35 cellular contexts compared by ENCODE assay signal in the genomic region with DNA sequence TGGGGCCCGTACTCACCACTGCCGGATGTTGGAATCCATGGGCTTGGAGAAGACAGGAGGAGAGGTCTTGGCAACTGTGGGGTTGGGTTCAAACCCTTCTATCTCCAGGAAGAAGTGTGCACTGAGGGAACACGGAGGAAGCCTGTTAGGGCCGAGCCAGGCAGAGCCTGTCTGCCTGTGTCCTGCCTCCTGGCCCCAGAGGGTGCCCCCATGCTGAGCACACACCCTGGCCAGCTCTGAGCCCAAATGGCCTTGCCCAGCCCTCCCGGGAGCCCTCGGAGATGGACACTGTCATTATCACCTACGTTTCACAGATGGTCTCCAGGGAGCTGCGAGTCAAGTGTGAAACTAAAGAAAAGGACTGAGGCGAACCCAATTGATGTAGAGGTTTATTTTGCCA. TPM values are rescaled to one million over a fixed set of nuclear protein-coding genes. Genes with fewer than 3 reads are reported as not detected.
"Had no signal": no experiment of that assay in that cellular context is flagged by ENCODE, and none has a peak within 500 bp of the region (broad histone marks: within the 10 kb centered on the region; RNA-seq: fewer than 3 reads in every experiment).

No MANE protein-coding gene starts in this region.

- H3K27ac Mint-ChIP-seq: activated B cell treated with CpG ODN at 0.5 μM for 24 hours; activated CD4-positive, alpha-beta memory T cell treated with anti-CD3 and anti-CD28 coated beads for 36 hours; activated CD4-positive, alpha-beta T cell treated with anti-CD3 and anti-CD28 coated beads, Interleukin-2, amount 10 ng/mL, durations not matched to agents 24 days and 14 days; activated CD8-positive, alpha-beta memory T cell treated with anti-CD3 and anti-CD28 coated beads, Interleukin-2, amount 10 ng/mL, durations not matched to agents 7 days and 5 days; activated CD8-positive, alpha-beta T cell treated with anti-CD3 and anti-CD28 coated beads, Interleukin-2, amount 10 ng/mL, durations not matched to agents 7 days and 5 days; activated naive CD4-positive, alpha-beta T cell treated with anti-CD3 and anti-CD28 coated beads for 36 hours; activated naive CD4-positive, alpha-beta T cell treated with anti-CD3 and anti-CD28 coated beads, Interleukin-2, amount 50 U/mL, for 24 hours; activated naive CD8-positive, alpha-beta T cell treated with anti-CD3 and anti-CD28 coated beads for 36 hours; activated naive CD8-positive, alpha-beta T cell treated with anti-CD3 and anti-CD28 coated beads, Interleukin-2, amount 50 U/mL, for 24 hours; activated T-helper 1 cell treated with anti-CD3 and anti-CD28 coated beads, Interleukin-12 subunit alpha, Interleukin-12 subunit beta, Interleukin-2, Interleukin-4 antibody, amounts not matched to agents 30 ng/mL and 10 ng/mL and 1 ng/mL, durations not matched to agents 14 hours and 24 hours and 36 hours; activated T-helper 2 cell treated with anti-CD3 and anti-CD28 coated beads, Interferon-gamma antibody, Interleukin-2, Interleukin-4, amounts not matched to agents 10 μg/mL and 5 μg/mL and 100 μg/mL, durations not matched to agents 14 hours and 24 hours and 36 hours; effector memory CD8-positive, alpha-beta T cell; T-cell; T-helper 1 cell treated with Interleukin-12 subunit alpha and Interleukin-12 subunit beta and Interleukin-4 antibody, amounts not matched to agents 30 μg/mL and 1 μg/mL, for 36 hours had no signal

- H3K36me3 ChIP-seq: adrenal gland, esophagus squamous epithelium, gastroesophageal sphincter, WERI-Rb-1 had no signal

- H3K4me1 ChIP-seq: adrenal gland, body of pancreas, esophagus squamous epithelium, gastroesophageal sphincter had no signal

- ATAC-seq: activated CD4-positive, CD25-positive, alpha-beta regulatory T cell treated with anti-CD3 and anti-CD28 coated beads, Interleukin-2, amount 50 U/mL, for 24 hours; activated CD8-positive, alpha-beta memory T cell treated with anti-CD3 and anti-CD28 coated beads, Interleukin-2, amount 10 ng/mL, durations not matched to agents 7 days and 5 days; activated CD8-positive, alpha-beta T cell treated with anti-CD3 and anti-CD28 coated beads, Interleukin-2, amount 10 ng/mL, durations not matched to agents 7 days and 5 days; activated naive CD8-positive, alpha-beta T cell treated with anti-CD3 and anti-CD28 coated beads, Interleukin-2, amount 50 U/mL, for 24 hours; body of pancreas; effector memory CD8-positive, alpha-beta T cell; gastroesophageal sphincter; T-cell had no signal

- H3K27me3 ChIP-seq: adrenal gland, body of pancreas had no signal

- H3K9me3 ChIP-seq: adrenal gland, body of pancreas, esophagus squamous epithelium, gastroesophageal sphincter had no signal

- H3K4me3 ChIP-seq: adrenal gland, body of pancreas, esophagus squamous epithelium, gastroesophageal sphincter had no signal

- H3K36me3 Mint-ChIP-seq: activated CD4-positive, alpha-beta memory T cell treated with anti-CD3 and anti-CD28 coated beads for 36 hours; activated CD8-positive, alpha-beta memory T cell treated with anti-CD3 and anti-CD28 coated beads, Interleukin-2, amount 10 ng/mL, durations not matched to agents 7 days and 5 days; activated naive CD4-positive, alpha-beta T cell treated with anti-CD3 and anti-CD28 coated beads, Interleukin-2, amount 50 U/mL, for 24 hours; activated naive CD8-positive, alpha-beta T cell treated with anti-CD3 and anti-CD28 coated beads for 36 hours; T-cell had no signal

- H3K27me3 Mint-ChIP-seq: activated B cell treated with CpG ODN at 0.5 μM for 24 hours; activated CD4-positive, alpha-beta memory T cell treated with anti-CD3 and anti-CD28 coated beads for 36 hours; activated naive CD4-positive, alpha-beta T cell treated with anti-CD3 and anti-CD28 coated beads, Interleukin-2, amount 50 U/mL, for 24 hours had no signal

- H3K9me3 Mint-ChIP-seq: activated B cell treated with CpG ODN at 0.5 μM for 24 hours; activated CD4-positive, alpha-beta memory T cell treated with anti-CD3 and anti-CD28 coated beads for 36 hours; activated CD4-positive, alpha-beta T cell treated with anti-CD3 and anti-CD28 coated beads, Interleukin-2, amount 10 ng/mL, durations not matched to agents 24 days and 14 days; activated naive CD4-positive, alpha-beta T cell treated with anti-CD3 and anti-CD28 coated beads for 36 hours; activated naive CD4-positive, alpha-beta T cell treated with anti-CD3 and anti-CD28 coated beads, Interleukin-2, amount 50 U/mL, for 24 hours; activated naive CD8-positive, alpha-beta T cell treated with anti-CD3 and anti-CD28 coated beads for 36 hours; activated T-helper 1 cell treated with anti-CD3 and anti-CD28 coated beads, Interleukin-12 subunit alpha, Interleukin-12 subunit beta, Interleukin-2, Interleukin-4 antibody, amounts not matched to agents 30 ng/mL and 10 ng/mL and 1 ng/mL, durations not matched to agents 14 hours and 24 hours and 36 hours; activated T-helper 2 cell treated with anti-CD3 and anti-CD28 coated beads, Interferon-gamma antibody, Interleukin-2, Interleukin-4, amounts not matched to agents 10 μg/mL and 5 μg/mL and 100 μg/mL, durations not matched to agents 14 hours and 24 hours and 36 hours; effector memory CD8-positive, alpha-beta T cell; T-helper 1 cell treated with Interleukin-12 subunit alpha and Interleukin-12 subunit beta and Interleukin-4 antibody, amounts not matched to agents 30 μg/mL and 1 μg/mL, for 36 hours had no signal

- H3K27ac ChIP-seq: adrenal gland, body of pancreas, epithelial cell of prostate, esophagus squamous epithelium, gastroesophageal sphincter, WERI-Rb-1 had no signal

- H3K4me3 Mint-ChIP-seq: activated B cell treated with CpG ODN at 0.5 μM for 24 hours; activated CD4-positive, alpha-beta memory T cell treated with anti-CD3 and anti-CD28 coated beads for 36 hours; activated CD4-positive, alpha-beta T cell treated with anti-CD3 and anti-CD28 coated beads, Interleukin-2, amount 10 ng/mL, durations not matched to agents 24 days and 14 days; activated CD8-positive, alpha-beta memory T cell treated with anti-CD3 and anti-CD28 coated beads, Interleukin-2, amount 10 ng/mL, durations not matched to agents 7 days and 5 days; activated CD8-positive, alpha-beta T cell treated with anti-CD3 and anti-CD28 coated beads, Interleukin-2, amount 10 ng/mL, durations not matched to agents 7 days and 5 days; activated naive CD4-positive, alpha-beta T cell treated with anti-CD3 and anti-CD28 coated beads for 36 hours; activated naive CD4-positive, alpha-beta T cell treated with anti-CD3 and anti-CD28 coated beads, Interleukin-2, amount 50 U/mL, for 24 hours; activated naive CD8-positive, alpha-beta T cell treated with anti-CD3 and anti-CD28 coated beads for 36 hours; activated naive CD8-positive, alpha-beta T cell treated with anti-CD3 and anti-CD28 coated beads, Interleukin-2, amount 50 U/mL, for 24 hours; activated T-helper 1 cell treated with anti-CD3 and anti-CD28 coated beads, Interleukin-12 subunit alpha, Interleukin-12 subunit beta, Interleukin-2, Interleukin-4 antibody, amounts not matched to agents 30 ng/mL and 10 ng/mL and 1 ng/mL, durations not matched to agents 14 hours and 24 hours and 36 hours; effector memory CD8-positive, alpha-beta T cell; T-cell; T-helper 1 cell treated with Interleukin-12 subunit alpha and Interleukin-12 subunit beta and Interleukin-4 antibody, amounts not matched to agents 30 μg/mL and 1 μg/mL, for 36 hours had no signal

- H3K4me1 Mint-ChIP-seq: activated B cell treated with CpG ODN at 0.5 μM for 24 hours; activated CD4-positive, alpha-beta T cell treated with anti-CD3 and anti-CD28 coated beads, Interleukin-2, amount 10 ng/mL, durations not matched to agents 24 days and 14 days; activated naive CD4-positive, alpha-beta T cell treated with anti-CD3 and anti-CD28 coated beads, Interleukin-2, amount 50 U/mL, for 24 hours; activated naive CD8-positive, alpha-beta T cell treated with anti-CD3 and anti-CD28 coated beads for 36 hours; activated naive CD8-positive, alpha-beta T cell treated with anti-CD3 and anti-CD28 coated beads, Interleukin-2, amount 50 U/mL, for 24 hours; T-cell had no signal

- DNase-seq: activated B cell treated with CpG ODN at 0.5 μM for 24 hours; activated CD4-positive, alpha-beta memory T cell treated with anti-CD3 and anti-CD28 coated beads for 36 hours; activated CD4-positive, alpha-beta T cell treated with anti-CD3 and anti-CD28 coated beads, Interleukin-2, amount 10 ng/mL, durations not matched to agents 24 days and 14 days; activated CD8-positive, alpha-beta memory T cell treated with anti-CD3 and anti-CD28 coated beads, Interleukin-2, amount 10 ng/mL, durations not matched to agents 7 days and 5 days; activated CD8-positive, alpha-beta memory T cell treated with anti-CD3 and anti-CD28 coated beads, Interleukin-2, amount 50 U/mL, for 4 hours; activated CD8-positive, alpha-beta T cell treated with anti-CD3 and anti-CD28 coated beads, Interleukin-2, amount 10 ng/mL, durations not matched to agents 7 days and 5 days; activated effector memory CD4-positive, alpha-beta T cell treated with anti-CD3 and anti-CD28 coated beads, Interleukin-2, amount 50 U/mL, for 16 hours; activated naive CD4-positive, alpha-beta T cell treated with anti-CD3 and anti-CD28 coated beads for 36 hours; activated naive CD8-positive, alpha-beta T cell treated with anti-CD3 and anti-CD28 coated beads for 36 hours; activated naive CD8-positive, alpha-beta T cell treated with anti-CD3 and anti-CD28 coated beads, Interleukin-2, amount 50 U/mL, for 24 hours; activated T-cell treated with anti-CD3 and anti-CD28 coated beads, Interleukin-2, amount 50 U/mL, for 1 hour; activated T-cell treated with anti-CD3 and anti-CD28 coated beads, Interleukin-2, amount 50 U/mL, for 48 hours; adrenal gland; amygdala; aorta; body of pancreas; caudate nucleus; cortex of kidney; dermis blood vessel endothelial cell; effector CD4-positive, alpha-beta T cell; effector memory CD8-positive, alpha-beta T cell; esophagus squamous epithelium; foreskin melanocyte; SW 1271; T-cell; T-helper 9 cell; WERI-Rb-1 had no signal

RNA-seq across cellular contexts. Expression of a gene that starts 12.5 kb away (rescaled TPM):
- total RNA-seq: dermis blood vessel endothelial cell, endothelial cell of umbilical vein had no signal
